ENCODE assay signal across 19 cellular contexts in the genomic region with DNA sequence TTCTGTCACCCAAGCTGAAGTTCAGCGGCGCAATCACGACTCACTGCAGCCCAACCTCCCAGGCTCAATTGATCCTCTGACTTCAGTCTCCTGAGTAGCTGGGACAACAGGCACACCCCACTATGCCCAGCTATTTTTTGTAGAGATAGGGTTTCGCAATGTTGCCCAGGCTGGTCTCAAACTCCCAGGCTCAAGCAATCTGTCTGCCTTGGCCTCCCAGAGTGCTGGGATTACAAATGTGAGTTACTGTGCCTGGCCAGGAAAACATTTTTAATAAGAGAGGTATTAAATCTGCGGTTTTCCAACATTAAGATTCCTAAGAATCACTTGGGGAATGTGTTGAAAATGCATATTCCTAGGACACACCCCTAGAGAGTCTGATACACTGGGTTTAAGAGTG.
"Had no signal": no experiment of that assay in that cellular context is flagged by ENCODE, and none has a peak within 500 bp of the region (broad histone marks: within the 10 kb centered on the region; RNA-seq: fewer than 3 reads in every experiment).

No MANE protein-coding gene starts in this region.

- H3K4me3 Mint-ChIP-seq: activated CD8-positive, alpha-beta T cell treated with anti-CD3 and anti-CD28 coated beads, Interleukin-2, amount 10 ng/mL, durations not matched to agents 7 days and 5 days; dendritic cell treated with granulocyte-macrophage colony-stimulating factor and Interleukin-4, amounts not matched to agents 40 ng/mL and 50 ng/mL, for 4 days; naive thymus-derived CD8-positive, alpha-beta T cell had no signal

- H3K27ac Mint-ChIP-seq: dendritic cell treated with granulocyte-macrophage colony-stimulating factor and Interleukin-4, amounts not matched to agents 40 ng/mL and 50 ng/mL, for 4 days; naive thymus-derived CD8-positive, alpha-beta T cell; progenitor cell of endocrine pancreas had no signal

- H3K9me3 ChIP-seq: mucosa of descending colon, right lobe of liver had no signal

- H3K27ac ChIP-seq: brain microvascular endothelial cell, right lobe of liver, VCaP had no signal

- DNase-seq: activated CD8-positive, alpha-beta T cell treated with anti-CD3 and anti-CD28 coated beads, Interleukin-2, amount 10 ng/mL, durations not matched to agents 7 days and 5 days; brain microvascular endothelial cell; cerebellar nuclear complex; erythroblast; hypothalamus; mammary epithelial cell; mucosa of descending colon; naive thymus-derived CD8-positive, alpha-beta T cell; nucleus accumbens; right lobe of liver; stimulated activated CD4-positive, alpha-beta T cell treated with anti-CD3 and anti-CD28 coated beads, Interleukin-12 subunit alpha, Interleukin-12 subunit beta, amount 100 ng/mL, for 4 hours; stimulated activated naive CD4-positive, alpha-beta T cell treated with Interleukin-2 at 50 U/mL for 16 hours; T1000; trophoblast cell had no signal

- H3K4me3 ChIP-seq: mucosa of descending colon, right lobe of liver had no signal

- H3K9me3 Mint-ChIP-seq: activated naive CD4-positive, alpha-beta T cell treated with anti-CD3 and anti-CD28 coated beads, Interleukin-2, amount 50 U/mL, for 72 hours; activated T-helper 2 cell treated with anti-CD3 and anti-CD28 coated beads, Interferon-gamma antibody, Interleukin-2, Interleukin-4, amounts not matched to agents 10 μg/mL and 5 μg/mL and 100 μg/mL, durations not matched to agents 14 hours and 24 hours and 36 hours; dendritic cell treated with granulocyte-macrophage colony-stimulating factor and Interleukin-4, amounts not matched to agents 40 ng/mL and 50 ng/mL, for 4 days; naive thymus-derived CD8-positive, alpha-beta T cell had no signal

- ATAC-seq: activated CD8-positive, alpha-beta T cell treated with anti-CD3 and anti-CD28 coated beads, Interleukin-2, amount 10 ng/mL, durations not matched to agents 7 days and 5 days; activated naive CD4-positive, alpha-beta T cell treated with anti-CD3 and anti-CD28 coated beads, Interleukin-2, amount 50 U/mL, for 72 hours; mucosa of descending colon; naive thymus-derived CD8-positive, alpha-beta T cell had no signal

- H3K27me3 ChIP-seq: brain microvascular endothelial cell, right lobe of liver had no signal
